In the genomic region with DNA sequence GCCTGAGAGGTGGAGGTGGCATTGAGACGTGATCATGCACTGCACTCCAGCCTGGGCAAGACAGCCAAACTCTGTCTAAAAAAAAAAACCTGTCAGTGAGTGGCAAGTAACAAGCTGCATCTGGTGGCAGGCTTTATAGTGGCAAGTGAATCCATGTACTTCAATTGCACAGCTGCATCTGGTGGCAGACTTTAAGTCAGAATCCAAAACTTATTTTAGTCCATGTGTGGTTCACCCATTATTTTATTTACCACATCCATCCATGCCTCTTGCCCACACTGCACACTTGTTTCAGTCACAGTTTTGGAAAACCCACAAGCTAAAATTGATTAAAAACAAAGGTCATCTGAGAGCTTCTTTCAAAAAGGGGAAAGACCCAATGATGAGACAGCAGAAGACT, we compare ENCODE assay signal across 1 cellular context.
TF ChIP-seq lines count a peak whose summit lies in the region.

No MANE protein-coding gene starts in this region.

TF ChIP-seq in HepG2, 621 proteins besides CTCF, POLR2A, EP300 and RAD21 (continued from another document):
- TF ChIP-seq, protein P1, sequence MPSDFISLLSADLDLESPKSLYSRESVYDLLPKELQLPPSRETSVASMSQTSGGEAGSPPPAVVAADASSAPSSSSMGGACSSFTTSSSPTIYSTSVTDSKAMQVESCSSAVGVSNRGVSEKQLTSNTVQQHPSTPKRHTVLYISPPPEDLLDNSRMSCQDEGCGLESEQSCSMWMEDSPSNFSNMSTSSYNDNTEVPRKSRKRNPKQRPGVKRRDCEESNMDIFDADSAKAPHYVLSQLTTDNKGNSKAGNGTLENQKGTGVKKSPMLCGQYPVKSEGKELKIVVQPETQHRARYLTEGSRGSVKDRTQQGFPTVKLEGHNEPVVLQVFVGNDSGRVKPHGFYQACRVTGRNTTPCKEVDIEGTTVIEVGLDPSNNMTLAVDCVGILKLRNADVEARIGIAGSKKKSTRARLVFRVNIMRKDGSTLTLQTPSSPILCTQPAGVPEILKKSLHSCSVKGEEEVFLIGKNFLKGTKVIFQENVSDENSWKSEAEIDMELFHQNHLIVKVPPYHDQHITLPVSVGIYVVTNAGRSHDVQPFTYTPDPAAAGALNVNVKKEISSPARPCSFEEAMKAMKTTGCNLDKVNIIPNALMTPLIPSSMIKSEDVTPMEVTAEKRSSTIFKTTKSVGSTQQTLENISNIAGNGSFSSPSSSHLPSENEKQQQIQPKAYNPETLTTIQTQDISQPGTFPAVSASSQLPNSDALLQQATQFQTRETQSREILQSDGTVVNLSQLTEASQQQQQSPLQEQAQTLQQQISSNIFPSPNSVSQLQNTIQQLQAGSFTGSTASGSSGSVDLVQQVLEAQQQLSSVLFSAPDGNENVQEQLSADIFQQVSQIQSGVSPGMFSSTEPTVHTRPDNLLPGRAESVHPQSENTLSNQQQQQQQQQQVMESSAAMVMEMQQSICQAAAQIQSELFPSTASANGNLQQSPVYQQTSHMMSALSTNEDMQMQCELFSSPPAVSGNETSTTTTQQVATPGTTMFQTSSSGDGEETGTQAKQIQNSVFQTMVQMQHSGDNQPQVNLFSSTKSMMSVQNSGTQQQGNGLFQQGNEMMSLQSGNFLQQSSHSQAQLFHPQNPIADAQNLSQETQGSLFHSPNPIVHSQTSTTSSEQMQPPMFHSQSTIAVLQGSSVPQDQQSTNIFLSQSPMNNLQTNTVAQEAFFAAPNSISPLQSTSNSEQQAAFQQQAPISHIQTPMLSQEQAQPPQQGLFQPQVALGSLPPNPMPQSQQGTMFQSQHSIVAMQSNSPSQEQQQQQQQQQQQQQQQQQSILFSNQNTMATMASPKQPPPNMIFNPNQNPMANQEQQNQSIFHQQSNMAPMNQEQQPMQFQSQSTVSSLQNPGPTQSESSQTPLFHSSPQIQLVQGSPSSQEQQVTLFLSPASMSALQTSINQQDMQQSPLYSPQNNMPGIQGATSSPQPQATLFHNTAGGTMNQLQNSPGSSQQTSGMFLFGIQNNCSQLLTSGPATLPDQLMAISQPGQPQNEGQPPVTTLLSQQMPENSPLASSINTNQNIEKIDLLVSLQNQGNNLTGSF (CRISPR knock-in tag; IDR thresholded peaks at IDR 0.05), result no peak
- TF ChIP-seq, protein P2, sequence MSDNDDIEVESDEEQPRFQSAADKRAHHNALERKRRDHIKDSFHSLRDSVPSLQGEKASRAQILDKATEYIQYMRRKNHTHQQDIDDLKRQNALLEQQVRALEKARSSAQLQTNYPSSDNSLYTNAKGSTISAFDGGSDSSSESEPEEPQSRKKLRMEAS (IDR thresholded peaks at IDR 0.05), result no peak
- TF ChIP-seq CHD4 (IDR thresholded peaks at IDR 0.05; ENCODE audit: borderline replicate concordance, low read length), result no peak
- TF ChIP-seq ZC3H13 (CRISPR knock-in tag; IDR thresholded peaks at IDR 0.05), result no peak
- TF ChIP-seq ETV6 (CRISPR knock-in tag; conservative IDR thresholded peaks at IDR 0.05), result no peak
- no peak for TF ChIP-seq ZNF562 (CRISPR knock-in tag; IDR thresholded peaks at IDR 0.05; ENCODE audit: borderline replicate concordance)
